ENCODE assay signal across 1 cellular context in genomic region chr7:111730476-111731300, GRCh38.
TF ChIP-seq lines count a peak whose summit lies in the region.

No MANE protein-coding gene starts in this region.

TF ChIP-seq in K562, 482 proteins besides CTCF, POLR2A, EP300 and RAD21 (continued from another document):
- TF ChIP-seq HBP1 (CRISPR knock-in tag; IDR thresholded peaks at IDR 0.05) (no peak), DMBX1 (CRISPR knock-in tag; IDR thresholded peaks at IDR 0.05; ENCODE audit: borderline replicate concordance) (0 out of 2 replicates have a peak, but pooled peaks have one; percentile 34), ZNF232 (CRISPR knock-in tag; IDR thresholded peaks at IDR 0.05) (peak; percentile 53; the same call in 1 of the 2 replicates), FOXM1 (IDR thresholded peaks at IDR 0.05; ENCODE audit: low read depth) (0 out of 2 replicates have a peak, but pooled peaks have one; percentile 48), FOXM1 (CRISPR knock-in tag; IDR thresholded peaks at IDR 0.05; ENCODE audit: low read depth) (no peak), GATA2 (CRISPR knock-in tag; IDR thresholded peaks at IDR 0.05) (peak; percentile 60), MAZ (CRISPR knock-in tag; conservative IDR thresholded peaks at IDR 0.05 in 1 of 2, IDR thresholded peaks at IDR 0.05 in 1 of 2) (peak in 1 of 2 experiments; percentile 39; a peak in 1 of 4 replicates), BRD9 (IDR thresholded peaks at IDR 0.05; ENCODE audit: low read depth, partially characterized antibody) (peak; percentile 69)
